Comparison of ENCODE assay signal across 11 cellular contexts in genomic region chr6:169250660-169251059, GRCh38. TPM values are rescaled to one million over a fixed set of nuclear protein-coding genes. Genes with fewer than 3 reads are reported as not detected.
DNase-seq lines count a peak whose midpoint lies in the region; ATAC-seq and TF ChIP-seq lines count a peak whose summit lies in the region.
"Had no signal": no experiment of that assay in that cellular context is flagged by ENCODE, and none has a peak within 500 bp of the region (broad histone marks: within the 10 kb centered on the region; RNA-seq: fewer than 3 reads in every experiment).

No MANE protein-coding gene starts in this region.

- H3K4me1 ChIP-seq in left ventricle myocardium inferior (peaks cover 16% of the 10 kb centered on the region), smooth muscle cell (ENCODE audit: low read depth) (peaks cover 16% of the 10 kb centered on the region)
- H3K4me1 ChIP-seq: prostate gland had no signal

- H3K4me2 ChIP-seq in smooth muscle cell, result peak overlapping the region; percentile 13

- no peaks in the 10 kb centered on the region for H3F3A ChIP-seq in smooth muscle cell (ENCODE audit: low read depth)

- WGBS in smooth muscle cell (ENCODE audit: low lambda C conversion rate), result 39% methylated on average over 5 of the region's 5 CpGs

- no peaks in the 10 kb centered on the region for H4K20me1 ChIP-seq in smooth muscle cell (ENCODE audit: low read depth)

- intact Hi-C loops in left ventricle myocardium inferior (cut with micrococcal nuclease), result no loop called here

- H3K27me3 ChIP-seq in left ventricle myocardium inferior (ENCODE audit: low read depth) (peaks cover 66% of the 10 kb centered on the region), smooth muscle cell (ENCODE audit: low read depth) (peaks cover 34% of the 10 kb centered on the region)

- H3K4me3 ChIP-seq in left ventricle myocardium inferior (peak overlapping the region; percentile 54), smooth muscle cell (no peak overlapping the region)
- H3K4me3 ChIP-seq: prostate gland had no signal

- no peak overlapping the region for H3K9ac ChIP-seq in smooth muscle cell (ENCODE audit: low read depth)

- TF ChIP-seq CTCF in left ventricle myocardium inferior (IDR thresholded peaks at IDR 0.05; ENCODE audit: borderline replicate concordance), result no peak
- no peak for TF ChIP-seq CTCF in smooth muscle cell (IDR thresholded peaks at IDR 0.05; ENCODE audit: borderline replicate concordance, insufficient read depth, poor library complexity, severe bottlenecking)

- no peak overlapping the region for H2AFZ ChIP-seq in smooth muscle cell (ENCODE audit: low read depth)

- no peaks in the 10 kb centered on the region for H3K9me3 ChIP-seq in left ventricle myocardium inferior (replicated peaks)
- H3K9me3 ChIP-seq in smooth muscle cell (replicated peaks; ENCODE audit: low read depth), result no peaks in the 10 kb centered on the region
- H3K9me3 ChIP-seq: prostate gland, upper lobe of left lung had no signal

- H3K79me2 ChIP-seq in smooth muscle cell (ENCODE audit: low read depth), result no peaks in the 10 kb centered on the region

- DNase-seq in HCEC 1CT (peak; percentile 77), amniotic stem cell (lab: John Stamatoyannopoulos, UW) (peak; percentile 39), left ventricle myocardium inferior (no peak), smooth muscle cell (lab: John Stamatoyannopoulos, UW; ENCODE audit: unreplicated experiment) (no peak), activated T-cell treated with anti-CD3 and anti-CD28 coated beads for 4 hours (no peak)
- DNase-seq in stimulated activated naive CD4-positive, alpha-beta T cell treated with Interleukin-2 at 50 U/mL for 16 hours (lab: John Stamatoyannopoulos, UW), result no peak
- DNase-seq in activated CD8-positive, alpha-beta memory T cell treated with anti-CD3 and anti-CD28 coated beads, Interleukin-2, amount 50 U/mL, for 4 hours, result no peak
- DNase-seq: dermis blood vessel endothelial cell, upper lobe of left lung had no signal

- ATAC-seq in GM19395 (IDR thresholded peaks at IDR 0.05; ENCODE audit: unreplicated experiment), result no peak

- H3K36me3 ChIP-seq in left ventricle myocardium inferior, result peaks cover 9% of the 10 kb centered on the region
- no peaks in the 10 kb centered on the region for H3K36me3 ChIP-seq in smooth muscle cell (ENCODE audit: low read depth)
- H3K36me3 ChIP-seq: prostate gland had no signal

- H3K27ac ChIP-seq in left ventricle myocardium inferior (replicated peaks) (peak overlapping the region; percentile 22), smooth muscle cell (ENCODE audit: low read depth) (no peak overlapping the region)
- H3K27ac ChIP-seq: prostate gland, upper lobe of left lung had no signal

RNA-seq across cellular contexts. Expression of gene THBS2, which starts 3.0 kb away (rescaled TPM):
- total RNA-seq in left ventricle myocardium inferior (6.9 TPM), smooth muscle cell (10.1 and 16.2 TPM in 2 replicates)
- polyA plus RNA-seq in smooth muscle cell, result 7.1 and 13.9 TPM in 2 replicates

Comparison
In these comparisons a context has a peak if more than half of its experiments do, and no peak if none do; other contexts are left out.
1. DNase-seq: peak in HCEC 1CT (single experiment) and amniotic stem cell (single experiment); none in left ventricle myocardium inferior (single experiment), smooth muscle cell (single experiment), stimulated activated naive CD4-positive, alpha-beta T cell treated with Interleukin-2 at 50 U/mL for 16 hours (single experiment), activated T-cell treated with anti-CD3 and anti-CD28 coated beads for 4 hours (single experiment) and activated CD8-positive, alpha-beta memory T cell treated with anti-CD3 and anti-CD28 coated beads, Interleukin-2, amount 50 U/mL, for 4 hours (single experiment).